12 cellular contexts compared by ENCODE assay signal in genomic region chr10:43260911-43261577, GRCh38. TPM values are rescaled to one million over a fixed set of nuclear protein-coding genes. Genes with fewer than 3 reads are reported as not detected.
DNase-seq lines count a peak whose midpoint lies in the region; ATAC-seq and TF ChIP-seq lines count a peak whose summit lies in the region.
"Had no signal": no experiment of that assay in that cellular context is flagged by ENCODE, and none has a peak within 500 bp of the region (broad histone marks: within the 10 kb centered on the region; RNA-seq: fewer than 3 reads in every experiment).

No MANE protein-coding gene starts in this region.

- peaks cover under 1 to 55% (median 14%) of the 10 kb centered on the region in 3 experiments for H3K27me3 ChIP-seq in neuronal stem cell (ENCODE audit: control insufficient read depth in 3 of 3, insufficient read depth in 3 of 3, low read depth in 1 of 3, low read length in 3 of 3)
- H3K27me3 ChIP-seq in effector memory CD4-positive, alpha-beta T cell (replicated peaks; ENCODE audit: control insufficient read depth, insufficient read depth, low read length, poor library complexity, severe bottlenecking): peaks cover 4% of the 10 kb centered on the region

- H3K27ac ChIP-seq in VCaP: peak overlapping the region; percentile 33; the same call in 1 of the 2 replicates
- H3K27ac ChIP-seq in neuronal stem cell (replicated peaks; ENCODE audit: low read length): no peak overlapping the region
- no peak overlapping the region for H3K27ac ChIP-seq in effector memory CD4-positive, alpha-beta T cell (ENCODE audit: insufficient read depth, low read length, poor library complexity, severe bottlenecking)

- peak overlapping the region; percentile 71 for H3K14ac ChIP-seq in neuronal stem cell (ENCODE audit: low read length)

- peak overlapping the region; percentile 11 for H3K18ac ChIP-seq in neuronal stem cell (ENCODE audit: low read length)

- TF ChIP-seq CTCF in VCaP (conservative IDR thresholded peaks at IDR 0.05): no peak

- no peak overlapping the region for H4K8ac ChIP-seq in neuronal stem cell (ENCODE audit: low read depth, low read length)

- H3K36me3 Mint-ChIP-seq in activated naive CD8-positive, alpha-beta T cell treated with anti-CD3 and anti-CD28 coated beads, Interleukin-2, amount 50 U/mL, for 24 hours (ENCODE audit: low read depth): no peaks in the 10 kb centered on the region

- H3K4me1 ChIP-seq in neuronal stem cell (ENCODE audit: control insufficient read depth in 2 of 2, insufficient read depth in 1 of 2, low read depth in 1 of 2, low read length in 2 of 2): peaks cover 3 to 11% of the 10 kb centered on the region in 2 donors
- H3K4me1 ChIP-seq in effector memory CD4-positive, alpha-beta T cell (ENCODE audit: control insufficient read depth, insufficient read depth, low read length, poor library complexity, severe bottlenecking): peaks cover 5% of the 10 kb centered on the region

- H2BK120ac ChIP-seq in neuronal stem cell (ENCODE audit: low read depth, low read length): peak overlapping the region; percentile 65

- H3K9me3 Mint-ChIP-seq in activated naive CD8-positive, alpha-beta T cell treated with anti-CD3 and anti-CD28 coated beads, Interleukin-2, amount 50 U/mL, for 24 hours: no peaks in the 10 kb centered on the region
- H3K9me3 Mint-ChIP-seq: H9 had no signal

- no peak overlapping the region for H3K4me3 ChIP-seq in neuronal stem cell (ENCODE audit: low read length in 2 of 2)
- no peak overlapping the region for H3K4me3 ChIP-seq in effector memory CD4-positive, alpha-beta T cell (ENCODE audit: insufficient read depth, low read depth, low read length, poor library complexity, severe bottlenecking)

- no peak overlapping the region for H2BK5ac ChIP-seq in neuronal stem cell (ENCODE audit: low read length)

- H3K27me3 Mint-ChIP-seq in activated naive CD8-positive, alpha-beta T cell treated with anti-CD3 and anti-CD28 coated beads, Interleukin-2, amount 50 U/mL, for 24 hours: peaks cover 23% of the 10 kb centered on the region

- no peak for ATAC-seq in Right ventricle myocardium superior (ENCODE audit: poor library complexity)
- ATAC-seq in activated naive CD8-positive, alpha-beta T cell treated with anti-CD3 and anti-CD28 coated beads, Interleukin-2, amount 50 U/mL, for 24 hours: no peak

- H3K79me1 ChIP-seq in neuronal stem cell (ENCODE audit: low read depth, low read length): peaks cover 1% of the 10 kb centered on the region

- no peak overlapping the region for H3K23ac ChIP-seq in neuronal stem cell (ENCODE audit: low read depth, low read length, poor library complexity)

- peaks cover 4% of the 10 kb centered on the region for H3K4me1 Mint-ChIP-seq in activated naive CD8-positive, alpha-beta T cell treated with anti-CD3 and anti-CD28 coated beads, Interleukin-2, amount 50 U/mL, for 24 hours

- DNase-seq in Right ventricle myocardium superior (peak; percentile 28), cardiac septum (ENCODE audit: low spot score) (no peak), neuronal stem cell (ENCODE audit: low spot score) (no peak), epidermal melanocyte (ENCODE audit: insufficient read length, low spot score) (no peak)
- DNase-seq in activated naive CD8-positive, alpha-beta T cell treated with anti-CD3 and anti-CD28 coated beads, Interleukin-2, amount 50 U/mL, for 24 hours: no peak
- no peak for DNase-seq in effector memory CD4-positive, alpha-beta T cell
- DNase-seq: DMS153, H9, NCI-H187 treated with DMSO at 0.1 percent for 48 hours, SIG-M5 had no signal

- no peak overlapping the region for H4K91ac ChIP-seq in neuronal stem cell (ENCODE audit: low read depth, low read length, poor library complexity)

- peak overlapping the region; percentile 45 for H2BK15ac ChIP-seq in neuronal stem cell (ENCODE audit: low read length)

- no peak overlapping the region for H3K4me3 Mint-ChIP-seq in activated naive CD8-positive, alpha-beta T cell treated with anti-CD3 and anti-CD28 coated beads, Interleukin-2, amount 50 U/mL, for 24 hours
- H3K4me3 Mint-ChIP-seq: CD14-positive monocyte had no signal

- WGBS in neuronal stem cell (ENCODE audit: extremely low coverage in 2 of 2, insufficient read length in 2 of 2, insufficient replicate concordance in 1 of 2), 2 donors: no CpG with 5 or more reads among the region's 15 CpGs

- H3K4me2 ChIP-seq in neuronal stem cell (ENCODE audit: insufficient read depth, low read length, poor library complexity, severe bottlenecking): no peak overlapping the region

- H3K27ac Mint-ChIP-seq in activated naive CD8-positive, alpha-beta T cell treated with anti-CD3 and anti-CD28 coated beads, Interleukin-2, amount 50 U/mL, for 24 hours: no peak overlapping the region
- H3K27ac Mint-ChIP-seq: H9 had no signal

- H3K36me3 ChIP-seq in neuronal stem cell (replicated peaks in 1 of 2; ENCODE audit: control insufficient read depth in 2 of 2, insufficient read depth in 2 of 2, low read length in 2 of 2): no peaks in the 10 kb centered on the region
- no peaks in the 10 kb centered on the region for H3K36me3 ChIP-seq in effector memory CD4-positive, alpha-beta T cell (ENCODE audit: control insufficient read depth, insufficient read depth, low read length)

- H3K4ac ChIP-seq in neuronal stem cell (ENCODE audit: low read length): peak overlapping the region; percentile 17

- peak overlapping the region; percentile 24 for H2BK12ac ChIP-seq in neuronal stem cell (ENCODE audit: low read length)

- intact Hi-C loops in Right ventricle myocardium superior (cut with DNase I): no loop called here
- intact Hi-C loops in cardiac septum (cut with DNase I): no loop called here

- H3K9ac ChIP-seq in neuronal stem cell (ENCODE audit: low read depth, low read length, poor library complexity): no peak overlapping the region

- H2AK5ac ChIP-seq in neuronal stem cell (ENCODE audit: low read depth, low read length): peak overlapping the region; percentile 88

- H2AFZ ChIP-seq in neuronal stem cell (ENCODE audit: low read length): no peak overlapping the region

- H3K9me3 ChIP-seq in neuronal stem cell (replicated peaks in 1 of 2; ENCODE audit: control insufficient read depth in 2 of 2, insufficient read depth in 1 of 2, low read depth in 1 of 2, low read length in 2 of 2): no peaks in the 10 kb centered on the region
- no peaks in the 10 kb centered on the region for H3K9me3 ChIP-seq in effector memory CD4-positive, alpha-beta T cell (ENCODE audit: control insufficient read depth, low read length)

RNA-seq across cellular contexts. Expression of gene RASGEF1A, which starts 5.8 kb away (rescaled TPM):
- total RNA-seq in Right ventricle myocardium superior: 1.6 TPM
- total RNA-seq in cardiac septum: 1.0 TPM
- 3.5 TPM for polyA plus RNA-seq in neuronal stem cell (2013, experiment 1 of 2)
- polyA plus RNA-seq in neuronal stem cell (2013, experiment 2 of 2): 3.6 TPM
